ENCODE assay signal across 17 cellular contexts in genomic region chr12:12278899-12279298, GRCh38.
"Had no signal": no experiment of that assay in that cellular context is flagged by ENCODE, and none has a peak within 500 bp of the region (broad histone marks: within the 10 kb centered on the region; RNA-seq: fewer than 3 reads in every experiment).

No MANE protein-coding gene starts in this region.

- H3K27me3 Mint-ChIP-seq: type B pancreatic cell had no signal

- H3K36me3 ChIP-seq: cardiac muscle cell, esophagus muscularis mucosa, suprapubic skin had no signal

- ATAC-seq: activated CD4-positive, CD25-positive, alpha-beta regulatory T cell treated with anti-CD3 and anti-CD28 coated beads, Interleukin-2, amount 50 U/mL, for 24 hours; activated CD8-positive, alpha-beta memory T cell treated with anti-CD3 and anti-CD28 coated beads, Interleukin-2, amount 10 ng/mL, durations not matched to agents 7 days and 5 days; T-helper 17 cell had no signal

- H3K27me3 ChIP-seq: cardiac muscle cell, esophagus muscularis mucosa, suprapubic skin had no signal

- FAIRE-seq: colon had no signal

- H3K4me3 ChIP-seq: cardiac muscle cell, esophagus muscularis mucosa, suprapubic skin had no signal

- H3K27ac Mint-ChIP-seq: activated CD8-positive, alpha-beta memory T cell treated with anti-CD3 and anti-CD28 coated beads, Interleukin-2, amount 10 ng/mL, durations not matched to agents 7 days and 5 days; activated naive CD8-positive, alpha-beta T cell; activated T-cell treated with anti-CD3 and anti-CD28 coated beads, Interleukin-2, amount 50 U/mL, for 24 hours; nephron progenitor cell; T-helper 17 cell; type B pancreatic cell had no signal

- DNase-seq: activated CD4-positive, alpha-beta T cell treated with anti-CD3 and anti-CD28 coated beads, Interleukin-2, amount 50 U/mL, for 4 hours; activated CD8-positive, alpha-beta memory T cell treated with anti-CD3 and anti-CD28 coated beads, Interleukin-2, amount 10 ng/mL, durations not matched to agents 7 days and 5 days; activated effector memory CD4-positive, alpha-beta T cell treated with anti-CD3 and anti-CD28 coated beads, Interleukin-2, amount 50 U/mL, for 16 hours; activated T-cell treated with anti-CD3 and anti-CD28 coated beads, Interleukin-2, amount 50 U/mL, for 24 hours; hypothalamus; kidney glomerular epithelial cell; nephron progenitor cell; stimulated activated CD4-positive, alpha-beta T cell treated with anti-CD3 and anti-CD28 coated beads, Interleukin-12 subunit alpha, Interleukin-12 subunit beta, amount 100 ng/mL, for 4 hours; stimulated activated naive CD4-positive, alpha-beta T cell treated with Interleukin-2 at 50 U/mL for 16 hours; T-helper 17 cell had no signal

- H3K9me3 ChIP-seq: suprapubic skin had no signal

- H3K27ac ChIP-seq: cardiac muscle cell, esophagus muscularis mucosa, suprapubic skin had no signal

- H3K4me1 Mint-ChIP-seq: activated CD8-positive, alpha-beta memory T cell treated with anti-CD3 and anti-CD28 coated beads, Interleukin-2, amount 10 ng/mL, durations not matched to agents 7 days and 5 days; T-helper 17 cell had no signal

- H3K4me3 Mint-ChIP-seq: activated CD8-positive, alpha-beta memory T cell treated with anti-CD3 and anti-CD28 coated beads, Interleukin-2, amount 10 ng/mL, durations not matched to agents 7 days and 5 days; activated naive CD8-positive, alpha-beta T cell; activated T-cell treated with anti-CD3 and anti-CD28 coated beads, Interleukin-2, amount 50 U/mL, for 24 hours; nephron progenitor cell; T-helper 17 cell; type B pancreatic cell had no signal
